In the genomic region with DNA sequence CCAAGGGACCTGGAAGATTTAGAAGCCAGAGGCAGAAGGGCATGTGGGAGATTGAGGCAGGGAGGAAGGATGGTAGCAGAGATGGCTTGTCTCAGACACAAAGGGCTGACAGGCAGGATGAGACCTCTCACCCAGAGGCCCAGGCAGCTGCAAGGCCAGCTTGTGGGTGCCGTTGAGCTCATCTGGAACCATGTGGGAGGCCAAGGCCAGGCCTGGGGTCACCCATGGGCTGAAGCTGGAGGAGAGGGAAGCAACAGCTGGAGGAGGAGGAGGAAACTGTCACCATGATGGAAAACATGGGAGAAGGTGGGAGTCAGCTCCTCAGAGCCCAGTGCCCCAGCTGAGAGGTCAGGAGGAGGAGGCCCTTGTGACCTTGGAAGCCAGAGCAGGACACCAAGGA, we compare ENCODE assay signal across 19 cellular contexts. TPM values are rescaled to one million over a fixed set of nuclear protein-coding genes. Genes with fewer than 3 reads are reported as not detected.
DNase-seq lines count a peak whose midpoint lies in the region; ATAC-seq, FAIRE-seq and TF ChIP-seq lines count a peak whose summit lies in the region.
"Had no signal": no experiment of that assay in that cellular context is flagged by ENCODE, and none has a peak within 500 bp of the region (broad histone marks: within the 10 kb centered on the region; RNA-seq: fewer than 3 reads in every experiment).

No MANE protein-coding gene starts in this region.

- no peak overlapping the region for H2AFZ ChIP-seq in K562 (ENCODE audit: low read depth, low read length)

- H3K9me3 Mint-ChIP-seq in progenitor cell of endocrine pancreas (ENCODE audit: low read depth): no peaks in the 10 kb centered on the region
- no peaks in the 10 kb centered on the region for H3K9me3 Mint-ChIP-seq in activated naive CD4-positive, alpha-beta T cell treated with anti-CD3 and anti-CD28 coated beads, Interleukin-2, amount 50 U/mL, for 72 hours
- H3K9me3 Mint-ChIP-seq in activated naive CD8-positive, alpha-beta T cell treated with anti-CD3 and anti-CD28 coated beads, Interleukin-2, amount 50 U/mL, for 24 hours: no peaks in the 10 kb centered on the region

- H3K27me3 Mint-ChIP-seq in progenitor cell of endocrine pancreas: peaks cover 10% of the 10 kb centered on the region
- peaks cover 35% of the 10 kb centered on the region for H3K27me3 Mint-ChIP-seq in activated naive CD8-positive, alpha-beta T cell treated with anti-CD3 and anti-CD28 coated beads, Interleukin-2, amount 50 U/mL, for 24 hours

- no peak for TF ChIP-seq POLR2A in K562 (conservative IDR thresholded peaks at IDR 0.05)

- ATAC-seq in Panc1 (no peak), K562 (no peak)
- no peak for ATAC-seq in activated naive CD4-positive, alpha-beta T cell treated with anti-CD3 and anti-CD28 coated beads, Interleukin-2, amount 50 U/mL, for 72 hours
- ATAC-seq in activated naive CD8-positive, alpha-beta T cell treated with anti-CD3 and anti-CD28 coated beads, Interleukin-2, amount 50 U/mL, for 24 hours: no peak

- CTCF ChIA-PET in Panc1 (lab: Charles Lee) (interaction anchor here (0.6 to 2.3 kb wide), 2 partner anchors 10 to 37 kb away, joined by 3 to 13 read pairs; no protein-coding TSS in a partner anchor), K562 (lab: Yijun Ruan, JAX; ENCODE audit: low intra/inter-chr PET ratio) (no interaction called here)

- 13% methylated on average over 1 of the region's 1 CpG for WGBS in K562 (ENCODE audit: insufficient coverage, low coverage, missing lambda C conversion rate)

- TF ChIP-seq RAD21 in K562 (CRISPR knock-in tag; conservative IDR thresholded peaks at IDR 0.05 in 1 of 2, IDR thresholded peaks at IDR 0.05 in 1 of 2): no peak

- no peak for TF ChIP-seq CTCF in Panc1 (IDR thresholded peaks at IDR 0.05)
- no peak for TF ChIP-seq CTCF in K562 (IDR thresholded peaks at IDR 0.05 in 2 of 3, conservative IDR thresholded peaks at IDR 0.05 in 1 of 3; ENCODE audit: insufficient read depth in 2 of 3, low read depth in 1 of 3, low read length in 3 of 3)
- TF ChIP-seq CTCF in progenitor cell of endocrine pancreas (IDR thresholded peaks at IDR 0.05; ENCODE audit: unreplicated experiment): no peak

- H3K4me2 ChIP-seq in K562 (ENCODE audit: insufficient read depth, low read length): no peak overlapping the region

- H3K9ac ChIP-seq in K562 (ENCODE audit: insufficient read depth in 1 of 2, low read depth in 2 of 2, low read length in 2 of 2): peak overlapping the region in 1 of 2 experiments; percentile 86; a peak in 2 of 4 replicates

- H3K27ac Mint-ChIP-seq in progenitor cell of endocrine pancreas: peak overlapping the region; percentile 82
- H3K27ac Mint-ChIP-seq in activated naive CD4-positive, alpha-beta T cell treated with anti-CD3 and anti-CD28 coated beads, Interleukin-2, amount 50 U/mL, for 72 hours: no peak overlapping the region
- no peak overlapping the region for H3K27ac Mint-ChIP-seq in activated naive CD8-positive, alpha-beta T cell treated with anti-CD3 and anti-CD28 coated beads, Interleukin-2, amount 50 U/mL, for 24 hours

- no peaks in the 10 kb centered on the region for H3K9me3 ChIP-seq in Panc1 (ENCODE audit: control insufficient read depth, insufficient read depth, low read depth, low read length)
- no peaks in the 10 kb centered on the region for H3K9me3 ChIP-seq in K562 (replicated peaks; ENCODE audit: control insufficient read depth, insufficient read depth, low read depth, low read length)

- H3K79me2 ChIP-seq in K562 (ENCODE audit: control insufficient read depth, insufficient read depth, low read length): no peaks in the 10 kb centered on the region

- no peak for DNase-seq in Panc1 (ENCODE audit: low read depth, low spot score)
- DNase-seq in K562 (ENCODE audit: extremely low read depth in 1 of 4, low spot score in 3 of 4): no peak
- no peak for DNase-seq in progenitor cell of endocrine pancreas (ENCODE audit: low spot score, unreplicated experiment)
- no peak for DNase-seq in activated naive CD4-positive, alpha-beta T cell treated with anti-CD3 and anti-CD28 coated beads, Interleukin-2, amount 50 U/mL, for 72 hours (ENCODE audit: low spot score in 2 of 2)
- DNase-seq in activated naive CD8-positive, alpha-beta T cell treated with anti-CD3 and anti-CD28 coated beads, Interleukin-2, amount 50 U/mL, for 24 hours: no peak
- no peak for DNase-seq in middle frontal gyrus (ENCODE audit: extremely low spot score, low spot score)
- DNase-seq: ACHN, DMS79, KG1, NCI-H1105 treated with DMSO at 0.1 percent for 48 hours, NCI-H1694, NCI-H2081 treated with DMSO at 0.1 percent for 48 hours, NCI-H446 treated with DMSO at 0.1 percent for 48 hours, NCI-H69, SIG-M5 had no signal

- H3K9me1 ChIP-seq in K562 (ENCODE audit: control insufficient read depth, insufficient read depth, low read length): no peaks in the 10 kb centered on the region

- H3K4me3 Mint-ChIP-seq in progenitor cell of endocrine pancreas (ENCODE audit: low read depth): no peak overlapping the region
- H3K4me3 Mint-ChIP-seq in activated naive CD8-positive, alpha-beta T cell treated with anti-CD3 and anti-CD28 coated beads, Interleukin-2, amount 50 U/mL, for 24 hours: no peak overlapping the region

- H3K4me3 ChIP-seq in Panc1 (ENCODE audit: low read depth in 2 of 2, low read length in 2 of 2) (no peak overlapping the region), K562 (no peak overlapping the region)

- in situ Hi-C loops in Panc1 (cut with HindIII; ENCODE audit: low pct_unique_long_range_greater_than_20kb, low sequenced_read_pairs) (no loop called here), K562 (cut with MboI) (no loop called here)

- H3K27me3 ChIP-seq in Panc1 (ENCODE audit: control insufficient read depth, insufficient read depth, low read length): no peaks in the 10 kb centered on the region
- H3K27me3 ChIP-seq in K562 (ENCODE audit: control insufficient read depth in 2 of 2, insufficient read depth in 2 of 2, low read length in 2 of 2): no peaks in the 10 kb centered on the region

- peak overlapping the region; percentile 41 for H3K27ac ChIP-seq in Panc1 (ENCODE audit: low read length)
- no peak overlapping the region for H3K27ac ChIP-seq in K562 (ENCODE audit: extremely low read depth, low read depth, low read length)
- H3K27ac ChIP-seq: C4-2B had no signal

- no peaks in the 10 kb centered on the region for H4K20me1 ChIP-seq in K562 (replicated peaks; ENCODE audit: control insufficient read depth, insufficient read depth, low read length)

- TF ChIP-seq EP300 in K562 (IDR thresholded peaks at IDR 0.05; ENCODE audit: low read length): no peak

- peaks cover 77% of the 10 kb centered on the region for H3K4me1 ChIP-seq in Panc1 (ENCODE audit: control insufficient read depth, insufficient read depth, low read length)
- peaks cover 15 to 25% of the 10 kb centered on the region in 2 experiments for H3K4me1 ChIP-seq in K562 (replicated peaks in 1 of 2; ENCODE audit: control insufficient read depth in 2 of 2, insufficient read depth in 2 of 2, low read length in 2 of 2)

- no TSS peak for BruUV-seq in Panc1 (replicated peaks; lab: Mats Ljungman, UMichigan)
- BruUV-seq in K562 (replicated peaks; lab: Mats Ljungman, UMichigan): no TSS peak

- H3K36me3 Mint-ChIP-seq in progenitor cell of endocrine pancreas (ENCODE audit: insufficient read depth): peaks cover 7% of the 10 kb centered on the region
- no peaks in the 10 kb centered on the region for H3K36me3 Mint-ChIP-seq in activated naive CD4-positive, alpha-beta T cell treated with anti-CD3 and anti-CD28 coated beads, Interleukin-2, amount 50 U/mL, for 72 hours
- no peaks in the 10 kb centered on the region for H3K36me3 Mint-ChIP-seq in activated naive CD8-positive, alpha-beta T cell treated with anti-CD3 and anti-CD28 coated beads, Interleukin-2, amount 50 U/mL, for 24 hours (ENCODE audit: low read depth)

- POLR2A ChIA-PET in Panc1 (lab: Charles Lee): no interaction called here
- POLR2A ChIA-PET in K562 (lab: Yijun Ruan, JAX): interaction anchor here (0.6 to 1.1 kb wide), 4 partner anchors 8 to 139 kb away, joined by 3 read pairs; partner anchors contain the start of gene METTL25B

- peaks cover 21% of the 10 kb centered on the region for H3K4me1 Mint-ChIP-seq in progenitor cell of endocrine pancreas (ENCODE audit: low read depth)
- H3K4me1 Mint-ChIP-seq in activated naive CD8-positive, alpha-beta T cell treated with anti-CD3 and anti-CD28 coated beads, Interleukin-2, amount 50 U/mL, for 24 hours: no peaks in the 10 kb centered on the region

- intact Hi-C loops in Panc1 (cut with micrococcal nuclease; ENCODE audit: unreplicated experiment): loop anchor here (10.0 kb wide), 1 partner anchor 166 kb away; the partner anchor contains the start of gene NTRK1
- intact Hi-C loops in K562 (cut with micrococcal nuclease): no loop called here

- FAIRE-seq in K562 (lab: Jason Lieb, UNC): no peak
- FAIRE-seq: GM12892, GM18507, RCC 7860 had no signal

- no peaks in the 10 kb centered on the region for H3K36me3 ChIP-seq in Panc1 (ENCODE audit: control insufficient read depth, insufficient read depth, low read length)
- no peaks in the 10 kb centered on the region for H3K36me3 ChIP-seq in K562 (ENCODE audit: control insufficient read depth, insufficient read depth, low read length)

RNA-seq across cellular contexts. Expression of gene CRABP2, which starts 6.4 kb away (rescaled TPM):
- total RNA-seq in Panc1 (2021; ENCODE audit: unreplicated experiment) (1,115 TPM), K562 (2014; rRNA removed) (0.86 and 1.2 TPM in 2 replicates), K562 (2014; rRNA removed; fragmentation: Illumina TruSeq; extraction: Trizol) (0.32 and 0.36 TPM in 2 replicates), K562 (2015; rRNA removed; fragmentation: Illumina TruSeq; extraction: Trizol) (0.72 and 1.3 TPM in 2 replicates), K562 (2021) (1.5 and 1.6 TPM in 2 replicates), progenitor cell of endocrine pancreas (70.4 and 125 TPM in 2 replicates)
- 1,502 TPM for polyA plus RNA-seq in Panc1 (2012; ENCODE audit: insufficient read length)
- total RNA-seq in K562 (2011; cell fraction: chromatin; rRNA removed; ENCODE audit: low replicate concordance): 0.86 TPM in 1 of 2 replicates, not detected in the other
- 0.39 and 1.0 TPM in 2 replicates for total RNA-seq in K562 (2011; cell fraction: nucleolus; rRNA removed)
- 0.44 TPM in 1 of 2 replicates, not detected in the other for total RNA-seq in K562 (2011; cell fraction: nucleoplasm; rRNA removed)
- polyA plus RNA-seq in K562 (2011; rRNA removed) (0.50 and 1.5 TPM in 2 replicates), K562 (2014; fragmentation: Illumina TruSeq; extraction: Trizol) (1.9 and 2.5 TPM in 2 replicates), K562 (2014; fragmentation: Nextera tagmentation; extraction: Ambion mirVana) (under 1 TPM; 0.30 to 0.52 TPM), K562 (2014; rRNA removed) (0.82 and 1.2 TPM in 2 replicates)
- polyA plus RNA-seq in K562 (2011; cell fraction: cytosol; rRNA removed): 0.58 and 1.3 TPM in 2 replicates
- polyA plus RNA-seq in K562 (2011; cell fraction: nucleus; rRNA removed): 1.8 and 2.6 TPM in 2 replicates
- polyA plus RNA-seq in K562 (2012): 2.6 and 2.9 TPM in 2 replicates
- 0.28 and 0.72 TPM in 2 replicates for polyA minus RNA-seq in K562 (2011; rRNA and poly(A)+ RNA removed)
- not detected in 2 replicates for polyA minus RNA-seq in K562 (2011; cell fraction: cytosol; rRNA and poly(A)+ RNA removed)
- polyA minus RNA-seq in K562 (2011; cell fraction: nucleus; rRNA and poly(A)+ RNA removed): not detected in 2 replicates
- 1 to 10 TPM; 1.6 to 2.3 TPM for total RNA-seq in activated naive CD4-positive, alpha-beta T cell treated with anti-CD3 and anti-CD28 coated beads, Interleukin-2, amount 50 U/mL, for 72 hours

RNA-seq across cellular contexts. Expression of gene NES, which starts 21.8 kb away (rescaled TPM):
- total RNA-seq in Panc1 (2021; ENCODE audit: unreplicated experiment) (56.3 TPM), K562 (2014; rRNA removed) (5.8 and 6.6 TPM in 2 replicates), K562 (2014; rRNA removed; fragmentation: Illumina TruSeq; extraction: Trizol) (3.3 and 4.1 TPM in 2 replicates), K562 (2015; rRNA removed; fragmentation: Illumina TruSeq; extraction: Trizol) (4.8 and 4.9 TPM in 2 replicates), K562 (2021) (5.5 and 8.6 TPM in 2 replicates), progenitor cell of endocrine pancreas (33.9 and 39.2 TPM in 2 replicates)
- 61.1 TPM for polyA plus RNA-seq in Panc1 (2012; ENCODE audit: insufficient read length)
- 1.5 and 2.0 TPM in 2 replicates for total RNA-seq in K562 (2011; cell fraction: chromatin; rRNA removed; ENCODE audit: low replicate concordance)
- 1.7 TPM in 2 replicates for total RNA-seq in K562 (2011; cell fraction: nucleolus; rRNA removed)
- 1.8 and 3.1 TPM in 2 replicates for total RNA-seq in K562 (2011; cell fraction: nucleoplasm; rRNA removed)
- polyA plus RNA-seq in K562 (2011; rRNA removed) (2.7 TPM in 2 replicates), K562 (2014; fragmentation: Illumina TruSeq; extraction: Trizol) (5.4 and 6.3 TPM in 2 replicates), K562 (2014; fragmentation: Nextera tagmentation; extraction: Ambion mirVana) (under 1 TPM; 0.10 to 0.13 TPM), K562 (2014; rRNA removed) (2.5 and 4.2 TPM in 2 replicates)
- 1.5 and 2.5 TPM in 2 replicates for polyA plus RNA-seq in K562 (2011; cell fraction: cytosol; rRNA removed)
- polyA plus RNA-seq in K562 (2011; cell fraction: nucleus; rRNA removed): 3.2 and 5.5 TPM in 2 replicates
- 6.5 and 7.0 TPM in 2 replicates for polyA plus RNA-seq in K562 (2012)
- 2.3 and 2.4 TPM in 2 replicates for polyA minus RNA-seq in K562 (2011; rRNA and poly(A)+ RNA removed)
- 3.8 and 5.4 TPM in 2 replicates for polyA minus RNA-seq in K562 (2011; cell fraction: cytosol; rRNA and poly(A)+ RNA removed)
- polyA minus RNA-seq in K562 (2011; cell fraction: nucleus; rRNA and poly(A)+ RNA removed): 1.2 and 1.4 TPM in 2 replicates
- not detected for total RNA-seq in activated naive CD4-positive, alpha-beta T cell treated with anti-CD3 and anti-CD28 coated beads, Interleukin-2, amount 50 U/mL, for 72 hours

RNA-seq across cellular contexts. Expression of gene METTL25B, which starts 29.3 kb away (rescaled TPM):
- total RNA-seq in Panc1 (2021; ENCODE audit: unreplicated experiment) (32.8 TPM), K562 (2014; rRNA removed) (33.1 and 39.1 TPM in 2 replicates), K562 (2014; rRNA removed; fragmentation: Illumina TruSeq; extraction: Trizol) (17.8 and 26.3 TPM in 2 replicates), K562 (2015; rRNA removed; fragmentation: Illumina TruSeq; extraction: Trizol) (27.0 and 30.3 TPM in 2 replicates), K562 (2021) (46.3 and 48.3 TPM in 2 replicates), progenitor cell of endocrine pancreas (40.0 and 42.4 TPM in 2 replicates)
- polyA plus RNA-seq in Panc1 (2012; ENCODE audit: insufficient read length): 37.7 TPM
- 50.1 and 117 TPM in 2 replicates for total RNA-seq in K562 (2011; cell fraction: chromatin; rRNA removed; ENCODE audit: low replicate concordance)
- 103 and 114 TPM in 2 replicates for total RNA-seq in K562 (2011; cell fraction: nucleolus; rRNA removed)
- total RNA-seq in K562 (2011; cell fraction: nucleoplasm; rRNA removed): 74.6 and 83.1 TPM in 2 replicates
- polyA plus RNA-seq in K562 (2011; rRNA removed) (37.1 and 46.1 TPM in 2 replicates), K562 (2014; fragmentation: Illumina TruSeq; extraction: Trizol) (33.9 and 37.7 TPM in 2 replicates), K562 (2014; fragmentation: Nextera tagmentation; extraction: Ambion mirVana) (10 to 100 TPM in 1 of 2 experiments, 1 to 10 TPM in 1; 7.7 to 13.2 TPM), K562 (2014; rRNA removed) (41.8 and 57.4 TPM in 2 replicates)
- polyA plus RNA-seq in K562 (2011; cell fraction: cytosol; rRNA removed): 44.7 and 53.0 TPM in 2 replicates
- 79.3 and 98.8 TPM in 2 replicates for polyA plus RNA-seq in K562 (2011; cell fraction: nucleus; rRNA removed)
- 34.9 and 66.4 TPM in 2 replicates for polyA plus RNA-seq in K562 (2012)
- 17.4 and 21.8 TPM in 2 replicates for polyA minus RNA-seq in K562 (2011; rRNA and poly(A)+ RNA removed)
- 20.6 and 27.1 TPM in 2 replicates for polyA minus RNA-seq in K562 (2011; cell fraction: cytosol; rRNA and poly(A)+ RNA removed)
- 25.0 and 34.1 TPM in 2 replicates for polyA minus RNA-seq in K562 (2011; cell fraction: nucleus; rRNA and poly(A)+ RNA removed)
- total RNA-seq in activated naive CD4-positive, alpha-beta T cell treated with anti-CD3 and anti-CD28 coated beads, Interleukin-2, amount 50 U/mL, for 72 hours: 10 to 100 TPM; 39.4 to 64.9 TPM

RNA-seq across cellular contexts. Expression of gene ISG20L2, which starts 29.6 kb away (rescaled TPM):
- total RNA-seq in Panc1 (2021; ENCODE audit: unreplicated experiment) (40.6 TPM), K562 (2014; rRNA removed) (34.3 and 40.7 TPM in 2 replicates), K562 (2014; rRNA removed; fragmentation: Illumina TruSeq; extraction: Trizol) (57.7 and 59.6 TPM in 2 replicates), K562 (2015; rRNA removed; fragmentation: Illumina TruSeq; extraction: Trizol) (52.6 and 53.3 TPM in 2 replicates), K562 (2021) (46.3 and 50.3 TPM in 2 replicates), progenitor cell of endocrine pancreas (36.9 and 38.9 TPM in 2 replicates)
- 26.9 TPM for polyA plus RNA-seq in Panc1 (2012; ENCODE audit: insufficient read length)
- total RNA-seq in K562 (2011; cell fraction: chromatin; rRNA removed; ENCODE audit: low replicate concordance): 62.5 and 90.4 TPM in 2 replicates
- 49.1 and 64.9 TPM in 2 replicates for total RNA-seq in K562 (2011; cell fraction: nucleolus; rRNA removed)
- total RNA-seq in K562 (2011; cell fraction: nucleoplasm; rRNA removed): 55.7 and 64.4 TPM in 2 replicates
- polyA plus RNA-seq in K562 (2011; rRNA removed) (59.5 and 63.8 TPM in 2 replicates), K562 (2014; fragmentation: Illumina TruSeq; extraction: Trizol) (100 and 130 TPM in 2 replicates), K562 (2014; fragmentation: Nextera tagmentation; extraction: Ambion mirVana) (10 to 100 TPM; 21.3 to 50.3 TPM), K562 (2014; rRNA removed) (41.5 and 50.9 TPM in 2 replicates)
- polyA plus RNA-seq in K562 (2011; cell fraction: cytosol; rRNA removed): 60.2 and 77.5 TPM in 2 replicates
- 23.1 and 28.0 TPM in 2 replicates for polyA plus RNA-seq in K562 (2011; cell fraction: nucleus; rRNA removed)
- polyA plus RNA-seq in K562 (2012): 45.7 and 45.9 TPM in 2 replicates
- polyA minus RNA-seq in K562 (2011; rRNA and poly(A)+ RNA removed): 52.8 and 62.8 TPM in 2 replicates
- polyA minus RNA-seq in K562 (2011; cell fraction: cytosol; rRNA and poly(A)+ RNA removed): 23.6 and 28.9 TPM in 2 replicates
- polyA minus RNA-seq in K562 (2011; cell fraction: nucleus; rRNA and poly(A)+ RNA removed): 21.1 and 35.4 TPM in 2 replicates
- total RNA-seq in activated naive CD4-positive, alpha-beta T cell treated with anti-CD3 and anti-CD28 coated beads, Interleukin-2, amount 50 U/mL, for 72 hours: 10 to 100 TPM; 46.2 to 50.7 TPM

RNA-seq across cellular contexts. Expression of gene MRPL24, which starts 41.9 kb away (rescaled TPM):
- total RNA-seq in Panc1 (2021; ENCODE audit: unreplicated experiment) (80.4 TPM), K562 (2014; rRNA removed) (103 and 134 TPM in 2 replicates), K562 (2014; rRNA removed; fragmentation: Illumina TruSeq; extraction: Trizol) (91.6 and 91.8 TPM in 2 replicates), K562 (2015; rRNA removed; fragmentation: Illumina TruSeq; extraction: Trizol) (105 and 113 TPM in 2 replicates), K562 (2021) (74.0 and 74.3 TPM in 2 replicates), progenitor cell of endocrine pancreas (35.9 and 43.2 TPM in 2 replicates)
- polyA plus RNA-seq in Panc1 (2012; ENCODE audit: insufficient read length): 109 TPM
- 8.3 and 22.8 TPM in 2 replicates for total RNA-seq in K562 (2011; cell fraction: chromatin; rRNA removed; ENCODE audit: low replicate concordance)
- 18.7 and 20.3 TPM in 2 replicates for total RNA-seq in K562 (2011; cell fraction: nucleolus; rRNA removed)
- total RNA-seq in K562 (2011; cell fraction: nucleoplasm; rRNA removed): 15.8 and 16.2 TPM in 2 replicates
- polyA plus RNA-seq in K562 (2011; rRNA removed) (97.5 and 101 TPM in 2 replicates), K562 (2014; fragmentation: Illumina TruSeq; extraction: Trizol) (153 and 163 TPM in 2 replicates), K562 (2014; fragmentation: Nextera tagmentation; extraction: Ambion mirVana) (100 to 1,000 TPM; 206 to 267 TPM), K562 (2014; rRNA removed) (115 and 141 TPM in 2 replicates)
- 66.6 and 77.0 TPM in 2 replicates for polyA plus RNA-seq in K562 (2011; cell fraction: cytosol; rRNA removed)
- polyA plus RNA-seq in K562 (2011; cell fraction: nucleus; rRNA removed): 59.6 and 61.8 TPM in 2 replicates
- polyA plus RNA-seq in K562 (2012): 90.5 and 117 TPM in 2 replicates
- 43.9 and 56.9 TPM in 2 replicates for polyA minus RNA-seq in K562 (2011; rRNA and poly(A)+ RNA removed)
- 23.8 and 27.5 TPM in 2 replicates for polyA minus RNA-seq in K562 (2011; cell fraction: cytosol; rRNA and poly(A)+ RNA removed)
- polyA minus RNA-seq in K562 (2011; cell fraction: nucleus; rRNA and poly(A)+ RNA removed): 9.4 and 12.0 TPM in 2 replicates
- total RNA-seq in activated naive CD4-positive, alpha-beta T cell treated with anti-CD3 and anti-CD28 coated beads, Interleukin-2, amount 50 U/mL, for 72 hours: 10 to 100 TPM; 61.4 to 70.4 TPM

Comparison
In these comparisons a context has a peak if more than half of its experiments do, and no peak if none do; other contexts are left out.
1. RNA of gene CRABP2, which starts 6.4 kb away (total RNA-seq): 1,115 TPM in Panc1 (single experiment) and 70.4 to 125 TPM in progenitor cell of endocrine pancreas; 1.6 to 2.3 TPM in activated naive CD4-positive, alpha-beta T cell treated with anti-CD3 and anti-CD28 coated beads, Interleukin-2, amount 50 U/mL, for 72 hours and 0.32 to 1.6 TPM in K562; every median in the first group is over 10 times any median in the second.